1 cellular context compared by ENCODE assay signal in the genomic region with DNA sequence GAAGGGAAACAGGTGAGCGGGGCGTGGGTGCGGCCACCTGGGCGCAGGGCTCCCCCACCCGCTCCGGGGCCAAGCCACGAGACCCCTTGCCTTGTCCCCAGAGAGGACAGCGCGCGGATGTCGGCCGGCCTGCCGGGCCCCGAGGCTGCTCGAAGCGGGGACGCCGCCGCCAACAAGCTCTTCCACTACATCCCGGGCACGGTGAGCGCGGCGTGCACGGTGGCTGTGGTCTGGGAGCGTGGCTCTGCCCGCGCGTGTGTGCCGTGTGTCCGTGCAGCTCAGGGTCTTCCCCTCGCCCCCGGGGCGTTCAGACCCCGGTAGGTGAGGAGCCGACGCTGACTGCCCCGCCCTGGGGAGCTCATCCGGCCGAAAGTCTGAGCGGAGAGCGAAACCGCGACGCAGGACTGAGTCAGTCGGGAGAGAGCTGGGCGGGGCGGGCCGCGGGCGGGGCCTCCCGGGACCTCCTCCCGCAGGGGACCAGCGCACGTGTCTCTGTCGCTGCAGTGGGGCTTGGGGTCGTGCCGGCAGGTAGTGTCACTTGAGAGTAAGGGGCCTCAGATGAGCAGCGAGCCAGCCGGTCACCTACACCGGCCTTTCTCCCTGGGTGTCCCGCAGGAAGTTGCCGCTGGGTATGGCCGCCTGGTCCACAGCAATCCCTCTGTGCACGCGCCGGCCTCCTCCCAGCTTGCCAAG.
TF ChIP-seq lines count a peak whose summit lies in the region.

No MANE protein-coding gene starts in this region.

TF ChIP-seq in HepG2, 621 proteins besides CTCF, POLR2A, EP300 and RAD21 (continued from another document and continues in another):
- TF ChIP-seq, protein P1, sequence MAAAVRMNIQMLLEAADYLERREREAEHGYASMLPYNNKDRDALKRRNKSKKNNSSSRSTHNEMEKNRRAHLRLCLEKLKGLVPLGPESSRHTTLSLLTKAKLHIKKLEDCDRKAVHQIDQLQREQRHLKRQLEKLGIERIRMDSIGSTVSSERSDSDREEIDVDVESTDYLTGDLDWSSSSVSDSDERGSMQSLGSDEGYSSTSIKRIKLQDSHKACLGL (CRISPR knock-in tag; IDR thresholded peaks at IDR 0.05): peak; percentile 58
- no peak for TF ChIP-seq ZKSCAN1 (IDR thresholded peaks at IDR 0.05; ENCODE audit: low read length)
- no peak for TF ChIP-seq KLF6 (CRISPR knock-in tag; IDR thresholded peaks at IDR 0.05)
- peak; percentile 58 for TF ChIP-seq RBFOX2 (IDR thresholded peaks at IDR 0.05; ENCODE audit: low read depth, low read length)
- TF ChIP-seq, protein P2, sequence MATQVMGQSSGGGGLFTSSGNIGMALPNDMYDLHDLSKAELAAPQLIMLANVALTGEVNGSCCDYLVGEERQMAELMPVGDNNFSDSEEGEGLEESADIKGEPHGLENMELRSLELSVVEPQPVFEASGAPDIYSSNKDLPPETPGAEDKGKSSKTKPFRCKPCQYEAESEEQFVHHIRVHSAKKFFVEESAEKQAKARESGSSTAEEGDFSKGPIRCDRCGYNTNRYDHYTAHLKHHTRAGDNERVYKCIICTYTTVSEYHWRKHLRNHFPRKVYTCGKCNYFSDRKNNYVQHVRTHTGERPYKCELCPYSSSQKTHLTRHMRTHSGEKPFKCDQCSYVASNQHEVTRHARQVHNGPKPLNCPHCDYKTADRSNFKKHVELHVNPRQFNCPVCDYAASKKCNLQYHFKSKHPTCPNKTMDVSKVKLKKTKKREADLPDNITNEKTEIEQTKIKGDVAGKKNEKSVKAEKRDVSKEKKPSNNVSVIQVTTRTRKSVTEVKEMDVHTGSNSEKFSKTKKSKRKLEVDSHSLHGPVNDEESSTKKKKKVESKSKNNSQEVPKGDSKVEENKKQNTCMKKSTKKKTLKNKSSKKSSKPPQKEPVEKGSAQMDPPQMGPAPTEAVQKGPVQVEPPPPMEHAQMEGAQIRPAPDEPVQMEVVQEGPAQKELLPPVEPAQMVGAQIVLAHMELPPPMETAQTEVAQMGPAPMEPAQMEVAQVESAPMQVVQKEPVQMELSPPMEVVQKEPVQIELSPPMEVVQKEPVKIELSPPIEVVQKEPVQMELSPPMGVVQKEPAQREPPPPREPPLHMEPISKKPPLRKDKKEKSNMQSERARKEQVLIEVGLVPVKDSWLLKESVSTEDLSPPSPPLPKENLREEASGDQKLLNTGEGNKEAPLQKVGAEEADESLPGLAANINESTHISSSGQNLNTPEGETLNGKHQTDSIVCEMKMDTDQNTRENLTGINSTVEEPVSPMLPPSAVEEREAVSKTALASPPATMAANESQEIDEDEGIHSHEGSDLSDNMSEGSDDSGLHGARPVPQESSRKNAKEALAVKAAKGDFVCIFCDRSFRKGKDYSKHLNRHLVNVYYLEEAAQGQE (IDR thresholded peaks at IDR 0.05; ENCODE audit: borderline replicate concordance in 1 of 2, low read depth in 1 of 2, low read length in 2 of 2): no peak
- peak; percentile 42 for TF ChIP-seq HNRNPLL (IDR thresholded peaks at IDR 0.05; ENCODE audit: low read depth, low read length, poor library complexity, severe bottlenecking)
- TF ChIP-seq, protein P3, sequence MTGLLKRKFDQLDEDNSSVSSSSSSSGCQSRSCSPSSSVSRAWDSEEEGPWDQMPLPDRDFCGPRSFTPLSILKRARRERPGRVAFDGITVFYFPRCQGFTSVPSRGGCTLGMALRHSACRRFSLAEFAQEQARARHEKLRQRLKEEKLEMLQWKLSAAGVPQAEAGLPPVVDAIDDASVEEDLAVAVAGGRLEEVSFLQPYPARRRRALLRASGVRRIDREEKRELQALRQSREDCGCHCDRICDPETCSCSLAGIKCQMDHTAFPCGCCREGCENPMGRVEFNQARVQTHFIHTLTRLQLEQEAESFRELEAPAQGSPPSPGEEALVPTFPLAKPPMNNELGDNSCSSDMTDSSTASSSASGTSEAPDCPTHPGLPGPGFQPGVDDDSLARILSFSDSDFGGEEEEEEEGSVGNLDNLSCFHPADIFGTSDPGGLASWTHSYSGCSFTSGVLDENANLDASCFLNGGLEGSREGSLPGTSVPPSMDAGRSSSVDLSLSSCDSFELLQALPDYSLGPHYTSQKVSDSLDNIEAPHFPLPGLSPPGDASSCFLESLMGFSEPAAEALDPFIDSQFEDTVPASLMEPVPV (CRISPR knock-in tag; IDR thresholded peaks at IDR 0.05): peak; percentile 86; the same call in 1 of the 2 replicates
- no peak for TF ChIP-seq RBM22 (optimal IDR thresholded peaks at IDR 0.05; ENCODE audit: low read length)
- 0 out of 2 replicates have a peak, but pooled peaks have one; percentile 17 for TF ChIP-seq ZMYM2 (CRISPR knock-in tag; IDR thresholded peaks at IDR 0.05)
- TF ChIP-seq, protein P4, sequence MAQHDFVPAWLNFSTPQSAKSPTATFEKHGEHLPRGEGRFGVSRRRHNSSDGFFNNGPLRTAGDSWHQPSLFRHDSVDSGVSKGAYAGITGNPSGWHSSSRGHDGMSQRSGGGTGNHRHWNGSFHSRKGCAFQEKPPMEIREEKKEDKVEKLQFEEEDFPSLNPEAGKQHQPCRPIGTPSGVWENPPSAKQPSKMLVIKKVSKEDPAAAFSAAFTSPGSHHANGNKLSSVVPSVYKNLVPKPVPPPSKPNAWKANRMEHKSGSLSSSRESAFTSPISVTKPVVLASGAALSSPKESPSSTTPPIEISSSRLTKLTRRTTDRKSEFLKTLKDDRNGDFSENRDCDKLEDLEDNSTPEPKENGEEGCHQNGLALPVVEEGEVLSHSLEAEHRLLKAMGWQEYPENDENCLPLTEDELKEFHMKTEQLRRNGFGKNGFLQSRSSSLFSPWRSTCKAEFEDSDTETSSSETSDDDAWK (CRISPR knock-in tag; IDR thresholded peaks at IDR 0.05): no peak
- TF ChIP-seq, protein P5, sequence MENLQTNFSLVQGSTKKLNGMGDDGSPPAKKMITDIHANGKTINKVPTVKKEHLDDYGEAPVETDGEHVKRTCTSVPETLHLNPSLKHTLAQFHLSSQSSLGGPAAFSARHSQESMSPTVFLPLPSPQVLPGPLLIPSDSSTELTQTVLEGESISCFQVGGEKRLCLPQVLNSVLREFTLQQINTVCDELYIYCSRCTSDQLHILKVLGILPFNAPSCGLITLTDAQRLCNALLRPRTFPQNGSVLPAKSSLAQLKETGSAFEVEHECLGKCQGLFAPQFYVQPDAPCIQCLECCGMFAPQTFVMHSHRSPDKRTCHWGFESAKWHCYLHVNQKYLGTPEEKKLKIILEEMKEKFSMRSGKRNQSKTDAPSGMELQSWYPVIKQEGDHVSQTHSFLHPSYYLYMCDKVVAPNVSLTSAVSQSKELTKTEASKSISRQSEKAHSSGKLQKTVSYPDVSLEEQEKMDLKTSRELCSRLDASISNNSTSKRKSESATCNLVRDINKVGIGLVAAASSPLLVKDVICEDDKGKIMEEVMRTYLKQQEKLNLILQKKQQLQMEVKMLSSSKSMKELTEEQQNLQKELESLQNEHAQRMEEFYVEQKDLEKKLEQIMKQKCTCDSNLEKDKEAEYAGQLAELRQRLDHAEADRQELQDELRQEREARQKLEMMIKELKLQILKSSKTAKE (CRISPR knock-in tag; IDR thresholded peaks at IDR 0.05; ENCODE audit: borderline replicate concordance): no peak
- TF ChIP-seq, protein P6, sequence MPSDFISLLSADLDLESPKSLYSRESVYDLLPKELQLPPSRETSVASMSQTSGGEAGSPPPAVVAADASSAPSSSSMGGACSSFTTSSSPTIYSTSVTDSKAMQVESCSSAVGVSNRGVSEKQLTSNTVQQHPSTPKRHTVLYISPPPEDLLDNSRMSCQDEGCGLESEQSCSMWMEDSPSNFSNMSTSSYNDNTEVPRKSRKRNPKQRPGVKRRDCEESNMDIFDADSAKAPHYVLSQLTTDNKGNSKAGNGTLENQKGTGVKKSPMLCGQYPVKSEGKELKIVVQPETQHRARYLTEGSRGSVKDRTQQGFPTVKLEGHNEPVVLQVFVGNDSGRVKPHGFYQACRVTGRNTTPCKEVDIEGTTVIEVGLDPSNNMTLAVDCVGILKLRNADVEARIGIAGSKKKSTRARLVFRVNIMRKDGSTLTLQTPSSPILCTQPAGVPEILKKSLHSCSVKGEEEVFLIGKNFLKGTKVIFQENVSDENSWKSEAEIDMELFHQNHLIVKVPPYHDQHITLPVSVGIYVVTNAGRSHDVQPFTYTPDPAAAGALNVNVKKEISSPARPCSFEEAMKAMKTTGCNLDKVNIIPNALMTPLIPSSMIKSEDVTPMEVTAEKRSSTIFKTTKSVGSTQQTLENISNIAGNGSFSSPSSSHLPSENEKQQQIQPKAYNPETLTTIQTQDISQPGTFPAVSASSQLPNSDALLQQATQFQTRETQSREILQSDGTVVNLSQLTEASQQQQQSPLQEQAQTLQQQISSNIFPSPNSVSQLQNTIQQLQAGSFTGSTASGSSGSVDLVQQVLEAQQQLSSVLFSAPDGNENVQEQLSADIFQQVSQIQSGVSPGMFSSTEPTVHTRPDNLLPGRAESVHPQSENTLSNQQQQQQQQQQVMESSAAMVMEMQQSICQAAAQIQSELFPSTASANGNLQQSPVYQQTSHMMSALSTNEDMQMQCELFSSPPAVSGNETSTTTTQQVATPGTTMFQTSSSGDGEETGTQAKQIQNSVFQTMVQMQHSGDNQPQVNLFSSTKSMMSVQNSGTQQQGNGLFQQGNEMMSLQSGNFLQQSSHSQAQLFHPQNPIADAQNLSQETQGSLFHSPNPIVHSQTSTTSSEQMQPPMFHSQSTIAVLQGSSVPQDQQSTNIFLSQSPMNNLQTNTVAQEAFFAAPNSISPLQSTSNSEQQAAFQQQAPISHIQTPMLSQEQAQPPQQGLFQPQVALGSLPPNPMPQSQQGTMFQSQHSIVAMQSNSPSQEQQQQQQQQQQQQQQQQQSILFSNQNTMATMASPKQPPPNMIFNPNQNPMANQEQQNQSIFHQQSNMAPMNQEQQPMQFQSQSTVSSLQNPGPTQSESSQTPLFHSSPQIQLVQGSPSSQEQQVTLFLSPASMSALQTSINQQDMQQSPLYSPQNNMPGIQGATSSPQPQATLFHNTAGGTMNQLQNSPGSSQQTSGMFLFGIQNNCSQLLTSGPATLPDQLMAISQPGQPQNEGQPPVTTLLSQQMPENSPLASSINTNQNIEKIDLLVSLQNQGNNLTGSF (CRISPR knock-in tag; IDR thresholded peaks at IDR 0.05): peak; percentile 45; the same call in 1 of the 2 replicates
- TF ChIP-seq MIER3 (CRISPR knock-in tag; IDR thresholded peaks at IDR 0.05; ENCODE audit: borderline replicate concordance): 0 out of 2 replicates have a peak, but pooled peaks have one; percentile 16
- no peak for TF ChIP-seq ZBTB38 (CRISPR knock-in tag; IDR thresholded peaks at IDR 0.05)
- TF ChIP-seq, protein P7, sequence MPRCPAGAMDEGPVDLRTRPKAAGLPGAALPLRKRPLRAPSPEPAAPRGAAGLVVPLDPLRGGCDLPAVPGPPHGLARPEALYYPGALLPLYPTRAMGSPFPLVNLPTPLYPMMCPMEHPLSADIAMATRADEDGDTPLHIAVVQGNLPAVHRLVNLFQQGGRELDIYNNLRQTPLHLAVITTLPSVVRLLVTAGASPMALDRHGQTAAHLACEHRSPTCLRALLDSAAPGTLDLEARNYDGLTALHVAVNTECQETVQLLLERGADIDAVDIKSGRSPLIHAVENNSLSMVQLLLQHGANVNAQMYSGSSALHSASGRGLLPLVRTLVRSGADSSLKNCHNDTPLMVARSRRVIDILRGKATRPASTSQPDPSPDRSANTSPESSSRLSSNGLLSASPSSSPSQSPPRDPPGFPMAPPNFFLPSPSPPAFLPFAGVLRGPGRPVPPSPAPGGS (CRISPR knock-in tag; IDR thresholded peaks at IDR 0.05): peak; percentile 66; the same call in 1 of the 2 replicates
- TF ChIP-seq MXI1 (IDR thresholded peaks at IDR 0.05; ENCODE audit: borderline replicate concordance, low read depth, low read length): peak; percentile 59; the same call in 1 of the 3 replicates
- TF ChIP-seq ZSCAN29 (CRISPR knock-in tag; conservative IDR thresholded peaks at IDR 0.05): no peak
- TF ChIP-seq, protein P8, sequence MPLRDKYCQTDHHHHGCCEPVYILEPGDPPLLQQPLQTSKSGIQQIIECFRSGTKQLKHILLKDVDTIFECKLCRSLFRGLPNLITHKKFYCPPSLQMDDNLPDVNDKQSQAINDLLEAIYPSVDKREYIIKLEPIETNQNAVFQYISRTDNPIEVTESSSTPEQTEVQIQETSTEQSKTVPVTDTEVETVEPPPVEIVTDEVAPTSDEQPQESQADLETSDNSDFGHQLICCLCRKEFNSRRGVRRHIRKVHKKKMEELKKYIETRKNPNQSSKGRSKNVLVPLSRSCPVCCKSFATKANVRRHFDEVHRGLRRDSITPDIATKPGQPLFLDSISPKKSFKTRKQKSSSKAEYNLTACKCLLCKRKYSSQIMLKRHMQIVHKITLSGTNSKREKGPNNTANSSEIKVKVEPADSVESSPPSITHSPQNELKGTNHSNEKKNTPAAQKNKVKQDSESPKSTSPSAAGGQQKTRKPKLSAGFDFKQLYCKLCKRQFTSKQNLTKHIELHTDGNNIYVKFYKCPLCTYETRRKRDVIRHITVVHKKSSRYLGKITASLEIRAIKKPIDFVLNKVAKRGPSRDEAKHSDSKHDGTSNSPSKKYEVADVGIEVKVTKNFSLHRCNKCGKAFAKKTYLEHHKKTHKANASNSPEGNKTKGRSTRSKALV (CRISPR knock-in tag; IDR thresholded peaks at IDR 0.05): peak; percentile 77; the same call in 1 of the 2 replicates
- TF ChIP-seq CBX2 (IDR thresholded peaks at IDR 0.05; ENCODE audit: low read depth, low read length): no peak
- no peak for TF ChIP-seq CBX2 (CRISPR knock-in tag; IDR thresholded peaks at IDR 0.05; ENCODE audit: low read depth)
- TF ChIP-seq ZNF274 (CRISPR knock-in tag; IDR thresholded peaks at IDR 0.05): peak; percentile 57; the same call in 1 of the 2 replicates
- 0 out of 2 replicates have a peak, but pooled peaks have one; percentile 17 for TF ChIP-seq ZNF317 (CRISPR knock-in tag; IDR thresholded peaks at IDR 0.05)
- TF ChIP-seq, protein P9, sequence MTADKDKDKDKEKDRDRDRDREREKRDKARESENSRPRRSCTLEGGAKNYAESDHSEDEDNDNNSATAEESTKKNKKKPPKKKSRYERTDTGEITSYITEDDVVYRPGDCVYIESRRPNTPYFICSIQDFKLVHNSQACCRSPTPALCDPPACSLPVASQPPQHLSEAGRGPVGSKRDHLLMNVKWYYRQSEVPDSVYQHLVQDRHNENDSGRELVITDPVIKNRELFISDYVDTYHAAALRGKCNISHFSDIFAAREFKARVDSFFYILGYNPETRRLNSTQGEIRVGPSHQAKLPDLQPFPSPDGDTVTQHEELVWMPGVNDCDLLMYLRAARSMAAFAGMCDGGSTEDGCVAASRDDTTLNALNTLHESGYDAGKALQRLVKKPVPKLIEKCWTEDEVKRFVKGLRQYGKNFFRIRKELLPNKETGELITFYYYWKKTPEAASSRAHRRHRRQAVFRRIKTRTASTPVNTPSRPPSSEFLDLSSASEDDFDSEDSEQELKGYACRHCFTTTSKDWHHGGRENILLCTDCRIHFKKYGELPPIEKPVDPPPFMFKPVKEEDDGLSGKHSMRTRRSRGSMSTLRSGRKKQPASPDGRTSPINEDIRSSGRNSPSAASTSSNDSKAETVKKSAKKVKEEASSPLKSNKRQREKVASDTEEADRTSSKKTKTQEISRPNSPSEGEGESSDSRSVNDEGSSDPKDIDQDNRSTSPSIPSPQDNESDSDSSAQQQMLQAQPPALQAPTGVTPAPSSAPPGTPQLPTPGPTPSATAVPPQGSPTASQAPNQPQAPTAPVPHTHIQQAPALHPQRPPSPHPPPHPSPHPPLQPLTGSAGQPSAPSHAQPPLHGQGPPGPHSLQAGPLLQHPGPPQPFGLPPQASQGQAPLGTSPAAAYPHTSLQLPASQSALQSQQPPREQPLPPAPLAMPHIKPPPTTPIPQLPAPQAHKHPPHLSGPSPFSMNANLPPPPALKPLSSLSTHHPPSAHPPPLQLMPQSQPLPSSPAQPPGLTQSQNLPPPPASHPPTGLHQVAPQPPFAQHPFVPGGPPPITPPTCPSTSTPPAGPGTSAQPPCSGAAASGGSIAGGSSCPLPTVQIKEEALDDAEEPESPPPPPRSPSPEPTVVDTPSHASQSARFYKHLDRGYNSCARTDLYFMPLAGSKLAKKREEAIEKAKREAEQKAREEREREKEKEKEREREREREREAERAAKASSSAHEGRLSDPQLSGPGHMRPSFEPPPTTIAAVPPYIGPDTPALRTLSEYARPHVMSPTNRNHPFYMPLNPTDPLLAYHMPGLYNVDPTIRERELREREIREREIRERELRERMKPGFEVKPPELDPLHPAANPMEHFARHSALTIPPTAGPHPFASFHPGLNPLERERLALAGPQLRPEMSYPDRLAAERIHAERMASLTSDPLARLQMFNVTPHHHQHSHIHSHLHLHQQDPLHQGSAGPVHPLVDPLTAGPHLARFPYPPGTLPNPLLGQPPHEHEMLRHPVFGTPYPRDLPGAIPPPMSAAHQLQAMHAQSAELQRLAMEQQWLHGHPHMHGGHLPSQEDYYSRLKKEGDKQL (CRISPR knock-in tag; IDR thresholded peaks at IDR 0.05; ENCODE audit: low read depth): no peak; the same call in 1 of the 2 replicates
